ENCODE assay signal across 20 cellular contexts in the genomic region with DNA sequence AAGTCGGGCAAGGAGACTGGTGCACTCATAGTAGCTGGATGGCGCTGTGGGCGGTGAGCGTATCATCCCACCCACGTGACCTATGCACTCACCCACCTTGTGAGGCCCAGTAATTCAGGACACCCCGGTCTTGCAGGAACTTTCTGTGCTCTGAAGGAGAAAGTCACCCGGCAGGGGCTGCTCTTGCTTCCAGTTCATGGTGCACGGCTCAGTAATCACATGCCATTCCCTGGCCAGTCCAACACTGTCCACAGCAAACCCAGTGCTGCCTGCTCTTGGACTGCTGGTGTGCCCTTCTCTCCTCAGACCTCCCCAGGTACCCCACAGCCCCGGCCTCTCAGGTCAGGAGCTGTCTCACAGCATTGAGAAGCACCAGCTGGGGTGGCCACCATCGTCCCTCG. TPM values are rescaled to one million over a fixed set of nuclear protein-coding genes. Genes with fewer than 3 reads are reported as not detected.
DNase-seq lines count a peak whose midpoint lies in the region; ATAC-seq and TF ChIP-seq lines count a peak whose summit lies in the region.
"Had no signal": no experiment of that assay in that cellular context is flagged by ENCODE, and none has a peak within 500 bp of the region (broad histone marks: within the 10 kb centered on the region; RNA-seq: fewer than 3 reads in every experiment).

No MANE protein-coding gene starts in this region.

- H3K4me3 ChIP-seq in CD4-positive, alpha-beta memory T cell (ENCODE audit: low read length in 2 of 2) = no peak overlapping the region
- no peak overlapping the region for H3K4me3 ChIP-seq in brain microvascular endothelial cell (ENCODE audit: low read depth, low read length)
- H3K4me3 ChIP-seq: colonic mucosa, MG63, skin epidermis, transverse colon had no signal

- in situ Hi-C loops in brain microvascular endothelial cell (cut with HindIII; ENCODE audit: low pct_ligation_motif_present, low sequenced_read_pairs) = no loop called here

- H3K27ac ChIP-seq in CD4-positive, alpha-beta memory T cell (ENCODE audit: low read depth, low read length) = peak overlapping the region; percentile 40
- no peak overlapping the region for H3K27ac ChIP-seq in brain microvascular endothelial cell
- H3K27ac ChIP-seq: 22Rv1, colonic mucosa, transverse colon had no signal

- H3K27me3 Mint-ChIP-seq in CD4-positive, alpha-beta memory T cell = no peaks in the 10 kb centered on the region
- no peaks in the 10 kb centered on the region for H3K27me3 Mint-ChIP-seq in natural killer cell (ENCODE audit: low read depth in 2 of 2)

- intact Hi-C loops in CD4-positive, alpha-beta memory T cell (cut with micrococcal nuclease) = loop anchor here (5.0 kb wide), 1 partner anchor 210 kb away; a partner anchor contains a TSS
- intact Hi-C loops in natural killer cell (cut with micrococcal nuclease) = loop anchor here (5.0 to 10.0 kb wide), 2 partner anchors 155 to 253 kb away; a partner anchor contains a TSS

- POLR2A ChIA-PET in CD4-positive, alpha-beta memory T cell (lab: Charles Lee; ENCODE audit: partially characterized antibody) = interaction anchor here (0.7 to 2.2 kb wide), 6 partner anchors 11 to 141 kb away, joined by 3 to 10 read pairs (median 4); no protein-coding TSS in a partner anchor

- no peaks in the 10 kb centered on the region for H3K9me3 ChIP-seq in CD4-positive, alpha-beta memory T cell (ENCODE audit: control insufficient read depth in 1 of 2, low read length in 2 of 2)
- H3K9me3 ChIP-seq: colonic mucosa, MG63, transverse colon had no signal

- TF ChIP-seq CTCF in brain microvascular endothelial cell (IDR thresholded peaks at IDR 0.05; ENCODE audit: low read depth, low read length, missing control alignments) (peak; percentile 11), natural killer cell (IDR thresholded peaks at IDR 0.05) (no peak)

- no peak for ATAC-seq in natural killer cell
- no peak for ATAC-seq in GM19397 (IDR thresholded peaks at IDR 0.05; ENCODE audit: unreplicated experiment)
- ATAC-seq in GM19467 (IDR thresholded peaks at IDR 0.05; ENCODE audit: unreplicated experiment) = no peak

- no peaks in the 10 kb centered on the region for H3K9me3 Mint-ChIP-seq in CD4-positive, alpha-beta memory T cell
- H3K9me3 Mint-ChIP-seq in natural killer cell = no peaks in the 10 kb centered on the region
- H3K9me3 Mint-ChIP-seq: HFFc6 had no signal

- no peaks in the 10 kb centered on the region for H3K36me3 ChIP-seq in CD4-positive, alpha-beta memory T cell (ENCODE audit: insufficient read depth, low read length)
- no peaks in the 10 kb centered on the region for H3K36me3 ChIP-seq in brain microvascular endothelial cell (replicated peaks)
- H3K36me3 ChIP-seq: colonic mucosa, MG63, transverse colon had no signal

- no peaks in the 10 kb centered on the region for H3K36me3 Mint-ChIP-seq in CD4-positive, alpha-beta memory T cell
- H3K36me3 Mint-ChIP-seq in natural killer cell = no peaks in the 10 kb centered on the region

- CTCF ChIA-PET in CD4-positive, alpha-beta memory T cell (lab: Charles Lee; ENCODE audit: partially characterized antibody) = interaction anchor here (1.2 to 10.8 kb wide), 5 partner anchors 10 to 106 kb away, joined by 5 to 126 read pairs (median 11); no protein-coding TSS in a partner anchor

- peaks cover 62% of the 10 kb centered on the region for H3K4me1 ChIP-seq in CD4-positive, alpha-beta memory T cell (ENCODE audit: insufficient read depth, low read length)
- H3K4me1 ChIP-seq: colonic mucosa had no signal

- H3K27ac Mint-ChIP-seq in CD4-positive, alpha-beta memory T cell = peak overlapping the region; percentile 75 to 96 (median 90)
- H3K27ac Mint-ChIP-seq in natural killer cell = peak overlapping the region; percentile 60 to 68
- H3K27ac Mint-ChIP-seq: HFFc6 had no signal

- no peaks in the 10 kb centered on the region for H3K27me3 ChIP-seq in CD4-positive, alpha-beta memory T cell (ENCODE audit: insufficient read depth, low read length)
- H3K27me3 ChIP-seq in brain microvascular endothelial cell (replicated peaks) = no peaks in the 10 kb centered on the region
- H3K27me3 ChIP-seq: colonic mucosa, MG63 had no signal

- peaks cover 24 to 68% (median 41%) of the 10 kb centered on the region in 4 donors for H3K4me1 Mint-ChIP-seq in CD4-positive, alpha-beta memory T cell
- peaks cover 29 to 52% of the 10 kb centered on the region in 2 donors for H3K4me1 Mint-ChIP-seq in natural killer cell

- peak overlapping the region in 4 of 8 donors; percentile 5 to 52 (median 24) for H3K4me3 Mint-ChIP-seq in CD4-positive, alpha-beta memory T cell
- no peak overlapping the region for H3K4me3 Mint-ChIP-seq in natural killer cell
- H3K4me3 Mint-ChIP-seq: HFFc6 had no signal

- DNase-seq in DMS53 (lab: John Stamatoyannopoulos, UW) = peak; percentile 21
- DNase-seq in DMS53 treated with DMSO at 0.1 percent for 48 hours (lab: John Stamatoyannopoulos, UW; ENCODE audit: unreplicated experiment) = no peak
- DNase-seq in CD4-positive, alpha-beta memory T cell = no peak
- no peak for DNase-seq in brain microvascular endothelial cell
- no peak for DNase-seq in natural killer cell
- no peak for DNase-seq in AG08396 (ENCODE audit: low spot score)
- DNase-seq: activated effector memory CD4-positive, alpha-beta T cell treated with Interleukin-2 at 50 U/mL for 16 hours; colonic mucosa; HFFc6; MG63; NCI-H1694 treated with DMSO at 0.1 percent for 48 hours; occipital lobe; SIG-M5; stimulated activated CD4-positive, alpha-beta T cell treated with anti-CD3 and anti-CD28 coated beads, Interleukin-4, amount 100 ng/mL, for 4 hours; transverse colon had no signal

RNA-seq across cellular contexts. Expression of a gene that starts 16.4 kb away (rescaled TPM):
- 10 to 100 TPM; 50.0 to 62.2 TPM for total RNA-seq in CD4-positive, alpha-beta memory T cell
- polyA plus RNA-seq in CD4-positive, alpha-beta memory T cell = 10 to 100 TPM in 1 of 2 donors, 1 to 10 TPM in 1; 5.4 to 15.2 TPM
- total RNA-seq in natural killer cell = 100 to 1,000 TPM; 194 to 233 (median 202) TPM

RNA-seq across cellular contexts. Expression of a gene that starts 19.9 kb away (rescaled TPM):
- not detected for total RNA-seq in CD4-positive, alpha-beta memory T cell
- not detected for polyA plus RNA-seq in CD4-positive, alpha-beta memory T cell
- under 1 TPM; 0.12 to 0.33 (median 0.16) TPM for total RNA-seq in natural killer cell

RNA-seq across cellular contexts. Expression of a gene that starts 22.2 kb away (rescaled TPM):
- total RNA-seq in CD4-positive, alpha-beta memory T cell = not detected
- polyA plus RNA-seq in CD4-positive, alpha-beta memory T cell = not detected
- total RNA-seq in natural killer cell = 1 to 10 TPM in 1 of 3 donors, under 1 TPM in 2; 0.77 to 1.1 (median 0.82) TPM
- total RNA-seq: HFFc6 had no signal

RNA-seq across cellular contexts. Expression of a gene that starts 50.2 kb away (rescaled TPM):
- total RNA-seq in CD4-positive, alpha-beta memory T cell = not detected
- polyA plus RNA-seq in CD4-positive, alpha-beta memory T cell = not detected
- total RNA-seq in natural killer cell = under 1 TPM in 2 of 3 donors, not detected in 1; 0.28 to 0.50 TPM
- total RNA-seq: astrocyte, colonic mucosa, occipital lobe, transverse colon had no signal
